Comparison of ENCODE assay signal across 20 cellular contexts in genomic region chr20:35704514-35705261, GRCh38. TPM values are rescaled to one million over a fixed set of nuclear protein-coding genes. Genes with fewer than 3 reads are reported as not detected.
DNase-seq lines count a peak whose midpoint lies in the region; ATAC-seq and TF ChIP-seq lines count a peak whose summit lies in the region.
"Had no signal": no experiment of that assay in that cellular context is flagged by ENCODE, and none has a peak within 500 bp of the region (broad histone marks: within the 10 kb centered on the region; RNA-seq: fewer than 3 reads in every experiment).

No MANE protein-coding gene starts in this region.

- peaks cover 9% of the 10 kb centered on the region; the same call in 1 of the 2 replicates for H3K4me1 ChIP-seq in SJCRH30

- H3K4me3 ChIP-seq in SJCRH30 (no peak overlapping the region), brain microvascular endothelial cell (ENCODE audit: low read depth, low read length) (no peak overlapping the region)
- H3K4me3 ChIP-seq: cardiac muscle cell, heart left ventricle, left ventricle myocardium inferior, thoracic aorta had no signal

- no peak for TF ChIP-seq CTCF in brain microvascular endothelial cell (IDR thresholded peaks at IDR 0.05; ENCODE audit: low read depth, low read length, missing control alignments)

- no peak for DNase-seq in activated naive CD4-positive, alpha-beta T cell (lab: John Stamatoyannopoulos, UW)
- no peak for DNase-seq in activated naive CD8-positive, alpha-beta T cell treated with anti-CD3 and anti-CD28 coated beads for 36 hours
- DNase-seq in stimulated activated effector memory CD8-positive, alpha-beta T cell treated with anti-CD3 and anti-CD28 coated beads, Interleukin-12 subunit alpha, Interleukin-12 subunit beta, amount 100 ng/mL, for 72 hours (ENCODE audit: low spot score in 2 of 2) = no peak
- DNase-seq in SJCRH30 (no peak), brain microvascular endothelial cell (no peak)
- DNase-seq: activated B cell treated with CpG ODN at 0.5 μM for 24 hours; amniotic stem cell; dermis blood vessel endothelial cell; GDM1; heart left ventricle; left ventricle myocardium inferior; NCI-H1417 treated with DMSO at 0.1 percent for 48 hours; NCI-H2107; NK-92 treated with Interleukin-12 subunit alpha and Interleukin-12 subunit beta, amount 100 ng/mL, for 24 hours had no signal

- no peaks in the 10 kb centered on the region for H3K27me3 Mint-ChIP-seq in activated naive CD4-positive, alpha-beta T cell treated with anti-CD3 and anti-CD28 coated beads, Interleukin-2, amount 50 U/mL, for 24 hours
- no peaks in the 10 kb centered on the region for H3K27me3 Mint-ChIP-seq in activated naive CD8-positive, alpha-beta T cell treated with anti-CD3 and anti-CD28 coated beads for 36 hours
- H3K27me3 Mint-ChIP-seq: activated B cell treated with CpG ODN at 0.5 μM for 24 hours had no signal

- peak overlapping the region; percentile 21 for H3K27ac Mint-ChIP-seq in activated naive CD4-positive, alpha-beta T cell treated with anti-CD3 and anti-CD28 coated beads, Interleukin-2, amount 50 U/mL, for 24 hours
- peak overlapping the region; percentile 69 for H3K27ac Mint-ChIP-seq in activated naive CD8-positive, alpha-beta T cell treated with anti-CD3 and anti-CD28 coated beads for 36 hours
- H3K27ac Mint-ChIP-seq in stimulated activated effector memory CD8-positive, alpha-beta T cell treated with anti-CD3 and anti-CD28 coated beads, Interleukin-12 subunit alpha, Interleukin-12 subunit beta, amount 100 ng/mL, for 72 hours = peak overlapping the region; percentile 68
- H3K27ac Mint-ChIP-seq: activated B cell treated with CpG ODN at 0.5 μM for 24 hours; CD14-positive monocyte; nephron; T-helper 2 cell treated with Interferon-gamma antibody and Interleukin-4, amounts not matched to agents 5 μg/mL and 100 μg/mL, for 36 hours had no signal

- no peaks in the 10 kb centered on the region for H3K9me3 Mint-ChIP-seq in activated naive CD4-positive, alpha-beta T cell treated with anti-CD3 and anti-CD28 coated beads, Interleukin-2, amount 50 U/mL, for 24 hours
- H3K9me3 Mint-ChIP-seq in activated naive CD8-positive, alpha-beta T cell treated with anti-CD3 and anti-CD28 coated beads for 36 hours = no peaks in the 10 kb centered on the region
- no peaks in the 10 kb centered on the region for H3K9me3 Mint-ChIP-seq in stimulated activated effector memory CD8-positive, alpha-beta T cell treated with anti-CD3 and anti-CD28 coated beads, Interleukin-12 subunit alpha, Interleukin-12 subunit beta, amount 100 ng/mL, for 72 hours
- H3K9me3 Mint-ChIP-seq: activated B cell treated with CpG ODN at 0.5 μM for 24 hours; CD14-positive monocyte; nephron; T-helper 2 cell treated with Interferon-gamma antibody and Interleukin-4, amounts not matched to agents 5 μg/mL and 100 μg/mL, for 36 hours had no signal

- no peaks in the 10 kb centered on the region for H3K9me3 ChIP-seq in SJCRH30 (replicated peaks)
- H3K9me3 ChIP-seq: heart left ventricle, left ventricle myocardium inferior, thoracic aorta had no signal

- H3K27me3 ChIP-seq in SJCRH30 = no peaks in the 10 kb centered on the region
- no peaks in the 10 kb centered on the region for H3K27me3 ChIP-seq in brain microvascular endothelial cell (replicated peaks)
- H3K27me3 ChIP-seq: cardiac muscle cell, heart left ventricle had no signal

- no peak overlapping the region for H3K4me3 Mint-ChIP-seq in activated naive CD4-positive, alpha-beta T cell treated with anti-CD3 and anti-CD28 coated beads, Interleukin-2, amount 50 U/mL, for 24 hours
- H3K4me3 Mint-ChIP-seq in activated naive CD8-positive, alpha-beta T cell treated with anti-CD3 and anti-CD28 coated beads for 36 hours = no peak overlapping the region
- no peak overlapping the region for H3K4me3 Mint-ChIP-seq in stimulated activated effector memory CD8-positive, alpha-beta T cell treated with anti-CD3 and anti-CD28 coated beads, Interleukin-12 subunit alpha, Interleukin-12 subunit beta, amount 100 ng/mL, for 72 hours
- H3K4me3 Mint-ChIP-seq: activated B cell treated with CpG ODN at 0.5 μM for 24 hours; CD14-positive monocyte; nephron; T-helper 2 cell treated with Interferon-gamma antibody and Interleukin-4, amounts not matched to agents 5 μg/mL and 100 μg/mL, for 36 hours had no signal

- H3K27ac ChIP-seq in SJCRH30 (no peak overlapping the region), brain microvascular endothelial cell (no peak overlapping the region)
- H3K27ac ChIP-seq: heart left ventricle, left ventricle myocardium inferior, thoracic aorta had no signal

- no peak for ATAC-seq in stimulated activated effector memory CD8-positive, alpha-beta T cell treated with anti-CD3 and anti-CD28 coated beads, Interleukin-12 subunit alpha, Interleukin-12 subunit beta, amount 100 ng/mL, for 72 hours
- ATAC-seq: heart left ventricle had no signal

- peaks cover 91% of the 10 kb centered on the region for H3K36me3 ChIP-seq in SJCRH30
- peaks cover 67% of the 10 kb centered on the region for H3K36me3 ChIP-seq in brain microvascular endothelial cell (replicated peaks)

- H3K36me3 Mint-ChIP-seq in activated naive CD4-positive, alpha-beta T cell treated with anti-CD3 and anti-CD28 coated beads, Interleukin-2, amount 50 U/mL, for 24 hours = peaks cover 11% of the 10 kb centered on the region
- peaks cover 55% of the 10 kb centered on the region for H3K36me3 Mint-ChIP-seq in activated naive CD8-positive, alpha-beta T cell treated with anti-CD3 and anti-CD28 coated beads for 36 hours
- H3K36me3 Mint-ChIP-seq in stimulated activated effector memory CD8-positive, alpha-beta T cell treated with anti-CD3 and anti-CD28 coated beads, Interleukin-12 subunit alpha, Interleukin-12 subunit beta, amount 100 ng/mL, for 72 hours = peaks cover 100% of the 10 kb centered on the region

- in situ Hi-C loops in brain microvascular endothelial cell (cut with HindIII; ENCODE audit: low pct_ligation_motif_present, low sequenced_read_pairs) = no loop called here

- H3K4me1 Mint-ChIP-seq in activated naive CD4-positive, alpha-beta T cell treated with anti-CD3 and anti-CD28 coated beads, Interleukin-2, amount 50 U/mL, for 24 hours = peaks cover 46% of the 10 kb centered on the region
- peaks cover 48% of the 10 kb centered on the region for H3K4me1 Mint-ChIP-seq in activated naive CD8-positive, alpha-beta T cell treated with anti-CD3 and anti-CD28 coated beads for 36 hours
- H3K4me1 Mint-ChIP-seq in stimulated activated effector memory CD8-positive, alpha-beta T cell treated with anti-CD3 and anti-CD28 coated beads, Interleukin-12 subunit alpha, Interleukin-12 subunit beta, amount 100 ng/mL, for 72 hours = peaks cover 18% of the 10 kb centered on the region

RNA-seq across cellular contexts. Expression of gene ROMO1, which starts 5.5 kb away (rescaled TPM):
- total RNA-seq in activated naive CD8-positive, alpha-beta T cell treated with anti-CD3 and anti-CD28 coated beads for 36 hours = 100 to 1,000 TPM; 121 to 137 TPM
- total RNA-seq in SJCRH30 (2014; rRNA removed; shearing (Covaris generic)) = 282 and 419 TPM in 2 replicates

RNA-seq across cellular contexts. Expression of gene NFS1, which starts 5.5 kb away (rescaled TPM):
- 10 to 100 TPM; 37.2 to 38.2 TPM for total RNA-seq in activated naive CD8-positive, alpha-beta T cell treated with anti-CD3 and anti-CD28 coated beads for 36 hours
- 27.6 and 28.7 TPM in 2 replicates for total RNA-seq in SJCRH30 (2014; rRNA removed; shearing (Covaris generic))

RNA-seq across cellular contexts. Expression of gene RBM39, which starts 37.4 kb away (rescaled TPM):
- 100 to 1,000 TPM; 330 to 349 TPM for total RNA-seq in activated naive CD8-positive, alpha-beta T cell treated with anti-CD3 and anti-CD28 coated beads for 36 hours
- total RNA-seq in SJCRH30 (2014; rRNA removed; shearing (Covaris generic)) = 423 and 517 TPM in 2 replicates

RNA-seq across cellular contexts. Expression of gene CPNE1, which starts 40.0 kb away (rescaled TPM):
- 100 to 1,000 TPM; 290 to 304 TPM for total RNA-seq in activated naive CD8-positive, alpha-beta T cell treated with anti-CD3 and anti-CD28 coated beads for 36 hours
- 276 and 297 TPM in 2 replicates for total RNA-seq in SJCRH30 (2014; rRNA removed; shearing (Covaris generic))

RNA-seq across cellular contexts. Expression of gene RBM12, which starts 40.0 kb away (rescaled TPM):
- total RNA-seq in activated naive CD8-positive, alpha-beta T cell treated with anti-CD3 and anti-CD28 coated beads for 36 hours = 100 to 1,000 TPM; 161 to 169 TPM
- total RNA-seq in SJCRH30 (2014; rRNA removed; shearing (Covaris generic)) = 137 and 142 TPM in 2 replicates
